In genomic region chr19:54280025-54280424, GRCh38 we compare ENCODE assay signal across 7 cellular contexts. TPM values are rescaled to one million over a fixed set of nuclear protein-coding genes. Genes with fewer than 3 reads are reported as not detected.
"Had no signal": no experiment of that assay in that cellular context is flagged by ENCODE, and none has a peak within 500 bp of the region (broad histone marks: within the 10 kb centered on the region; RNA-seq: fewer than 3 reads in every experiment).

No MANE protein-coding gene starts in this region.

RNA-seq across cellular contexts. Expression of gene LILRB2, which starts 0.9 kb away (rescaled TPM):
- total RNA-seq: bronchial epithelial cell, chondrocyte, fibroblast of villous mesenchyme, mammary epithelial cell, neural crest cell had no signal
- polyA plus RNA-seq: keratinocyte, mammary epithelial cell had no signal

RNA-seq across cellular contexts. Expression of gene LILRB5, which starts 23.0 kb away (rescaled TPM):
- total RNA-seq: bronchial epithelial cell, chondrocyte, fibroblast of villous mesenchyme, mammary epithelial cell, neural crest cell had no signal
- polyA plus RNA-seq: immature natural killer cell, keratinocyte, mammary epithelial cell had no signal

RNA-seq across cellular contexts. Expression of gene LILRA5, which starts 32.9 kb away (rescaled TPM):
- total RNA-seq: bronchial epithelial cell, chondrocyte, fibroblast of villous mesenchyme, mammary epithelial cell, neural crest cell had no signal
- polyA plus RNA-seq: keratinocyte, mammary epithelial cell had no signal

RNA-seq across cellular contexts. Expression of gene LILRA6, which starts 37.4 kb away (rescaled TPM):
- total RNA-seq: bronchial epithelial cell, chondrocyte, fibroblast of villous mesenchyme, mammary epithelial cell, neural crest cell had no signal
- polyA plus RNA-seq: keratinocyte, mammary epithelial cell had no signal

RNA-seq across cellular contexts. Expression of gene LILRB3, which starts 57.2 kb away (rescaled TPM):
- total RNA-seq: bronchial epithelial cell, chondrocyte, fibroblast of villous mesenchyme, mammary epithelial cell, neural crest cell had no signal
- polyA plus RNA-seq: keratinocyte, mammary epithelial cell had no signal
